25 cellular contexts compared by ENCODE assay signal in the genomic region with DNA sequence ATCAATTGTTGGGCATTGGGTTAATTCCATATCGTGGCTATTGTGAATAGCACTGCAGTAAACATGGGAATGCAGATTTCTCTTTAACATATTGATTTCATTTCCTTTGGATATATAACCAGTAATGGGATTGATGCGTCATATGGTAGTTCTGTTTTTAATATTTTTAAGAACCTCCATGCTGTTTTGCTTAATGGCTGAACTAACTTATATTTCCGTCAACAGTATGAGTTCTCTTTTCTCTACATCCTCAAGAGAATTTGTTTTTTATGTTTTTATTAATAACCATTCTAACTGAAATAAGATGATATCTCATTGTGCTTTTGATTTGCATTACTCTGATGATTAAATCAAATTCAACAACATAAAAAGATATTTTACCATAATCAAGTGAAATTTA.
"Had no signal": no experiment of that assay in that cellular context is flagged by ENCODE, and none has a peak within 500 bp of the region (broad histone marks: within the 10 kb centered on the region; RNA-seq: fewer than 3 reads in every experiment).

No MANE protein-coding gene starts in this region.

- H3K4me2 ChIP-seq: smooth muscle cell had no signal

- H3K9me3 ChIP-seq: pancreas, prostate gland, thyroid gland had no signal

- H3K36me3 ChIP-seq: left ventricle myocardium inferior, pancreas, prostate gland, sigmoid colon, thyroid gland, upper lobe of left lung, vagina had no signal

- H3K27me3 ChIP-seq: pancreas, sigmoid colon, thyroid gland, transverse colon, upper lobe of left lung, vagina had no signal

- H3K4me1 ChIP-seq: left ventricle myocardium inferior, pancreas, prostate gland, sigmoid colon, thyroid gland, transverse colon, upper lobe of left lung, vagina had no signal

- DNase-seq: hippocampal formation; left ventricle myocardium inferior; midbrain; naive thymus-derived CD8-positive, alpha-beta T cell; nucleus accumbens; pancreas; posterior cingulate gyrus; retina; right cardiac atrium; sigmoid colon; stimulated activated CD4-positive, alpha-beta T cell treated with anti-CD3 and anti-CD28 coated beads, Interleukin-1b, Interleukin-23, amount 100 ng/mL, for 48 hours; stimulated activated CD4-positive, alpha-beta T cell treated with anti-CD3 and anti-CD28 coated beads, Interleukin-2, amount 100 ng/mL, for 48 hours; stimulated activated CD4-positive, alpha-beta T cell treated with anti-CD3 and anti-CD28 coated beads, Interleukin-4, amount 100 ng/mL, for 4 hours; stimulated activated CD8-positive, alpha-beta memory T cell treated with anti-CD3 and anti-CD28 coated beads, Interleukin-4, amount 100 ng/mL, for 48 hours; stimulated activated naive CD4-positive, alpha-beta T cell treated with Interleukin-2 at 50 U/mL for 16 hours; stimulated activated naive CD8-positive, alpha-beta T cell treated with anti-CD3 and anti-CD28 coated beads, Interleukin-15, amount 100 ng/mL, for 72 hours; substantia nigra; thyroid gland; transverse colon; upper lobe of left lung had no signal

- H3K4me3 ChIP-seq: left ventricle myocardium inferior, lung, pancreas, prostate gland, sigmoid colon, smooth muscle cell, thyroid gland, transverse colon, upper lobe of left lung, vagina had no signal

- FAIRE-seq: keratinocyte, pancreas had no signal

- H3K27ac ChIP-seq: left ventricle myocardium inferior, pancreas, prostate gland, sigmoid colon, thyroid gland, transverse colon, upper lobe of left lung, vagina had no signal
